ENCODE assay signal across 8 cellular contexts in genomic region chr1:206687915-206688442, GRCh38. TPM values are rescaled to one million over a fixed set of nuclear protein-coding genes. Genes with fewer than 3 reads are reported as not detected.
A peak's percentile ranks its signal among the peaks of the same experiment; 100 is the strongest.
DNase-seq lines count a peak whose midpoint lies in the region; ATAC-seq and TF ChIP-seq lines count a peak whose summit lies in the region.

No MANE protein-coding gene starts in this region.

- H3K27me3 ChIP-seq in hepatocyte, result no peaks in the 10 kb centered on the region

- H3K9me3 ChIP-seq in hepatocyte (ENCODE audit: low read depth), result no peaks in the 10 kb centered on the region

- peak; percentile 35 for DNase-seq in activated CD8-positive, alpha-beta T cell treated with anti-CD3 and anti-CD28 coated beads for 36 hours
- no peak for DNase-seq in activated CD8-positive, alpha-beta T cell treated with anti-CD3 and anti-CD28 coated beads, Interleukin-2, amount 10 ng/mL, durations not matched to agents 7 days and 5 days
- no peak for DNase-seq in activated T-helper 1 cell treated with anti-CD3 and anti-CD28 coated beads, Interleukin-12 subunit alpha, Interleukin-12 subunit beta, Interleukin-2, Interleukin-4 antibody, amounts not matched to agents 30 ng/mL and 10 ng/mL and 1 ng/mL, durations not matched to agents 14 hours and 24 hours and 36 hours (ENCODE audit: low spot score)
- no peak for DNase-seq in hepatocyte (ENCODE audit: low spot score)
- DNase-seq in stimulated activated effector memory CD8-positive, alpha-beta T cell treated with anti-CD3 and anti-CD28 coated beads, Interleukin-12 subunit alpha, Interleukin-12 subunit beta, amount 100 ng/mL, for 72 hours (ENCODE audit: low spot score in 2 of 2), result no peak
- DNase-seq in GM10266 (ENCODE audit: extremely low spot score), result no peak
- DNase-seq in SIG-M5 (lab: John Stamatoyannopoulos, UW), result no peak

- H3K27ac ChIP-seq in hepatocyte, result no peak overlapping the region

- H3K4me3 Mint-ChIP-seq in activated CD8-positive, alpha-beta T cell treated with anti-CD3 and anti-CD28 coated beads for 36 hours, result peak overlapping the region; percentile 9
- no peak overlapping the region for H3K4me3 Mint-ChIP-seq in activated CD8-positive, alpha-beta T cell treated with anti-CD3 and anti-CD28 coated beads, Interleukin-2, amount 10 ng/mL, durations not matched to agents 7 days and 5 days
- peak overlapping the region; percentile 98 for H3K4me3 Mint-ChIP-seq in activated T-helper 1 cell treated with anti-CD3 and anti-CD28 coated beads, Interleukin-12 subunit alpha, Interleukin-12 subunit beta, Interleukin-2, Interleukin-4 antibody, amounts not matched to agents 30 ng/mL and 10 ng/mL and 1 ng/mL, durations not matched to agents 14 hours and 24 hours and 36 hours
- peak overlapping the region; percentile 88 for H3K4me3 Mint-ChIP-seq in stimulated activated effector memory CD8-positive, alpha-beta T cell treated with anti-CD3 and anti-CD28 coated beads, Interleukin-12 subunit alpha, Interleukin-12 subunit beta, amount 100 ng/mL, for 72 hours

- peaks cover 66% of the 10 kb centered on the region for H3K4me1 Mint-ChIP-seq in activated CD8-positive, alpha-beta T cell treated with anti-CD3 and anti-CD28 coated beads for 36 hours (ENCODE audit: low read depth)
- peaks cover 56% of the 10 kb centered on the region for H3K4me1 Mint-ChIP-seq in activated CD8-positive, alpha-beta T cell treated with anti-CD3 and anti-CD28 coated beads, Interleukin-2, amount 10 ng/mL, durations not matched to agents 7 days and 5 days (ENCODE audit: low read depth)
- H3K4me1 Mint-ChIP-seq in activated T-helper 1 cell treated with anti-CD3 and anti-CD28 coated beads, Interleukin-12 subunit alpha, Interleukin-12 subunit beta, Interleukin-2, Interleukin-4 antibody, amounts not matched to agents 30 ng/mL and 10 ng/mL and 1 ng/mL, durations not matched to agents 14 hours and 24 hours and 36 hours (ENCODE audit: low read depth), result peaks cover 75% of the 10 kb centered on the region
- peaks cover 77% of the 10 kb centered on the region for H3K4me1 Mint-ChIP-seq in stimulated activated effector memory CD8-positive, alpha-beta T cell treated with anti-CD3 and anti-CD28 coated beads, Interleukin-12 subunit alpha, Interleukin-12 subunit beta, amount 100 ng/mL, for 72 hours

- peaks cover 69% of the 10 kb centered on the region for H4K20me1 ChIP-seq in hepatocyte (ENCODE audit: insufficient read depth, poor library complexity, severe bottlenecking)

- peaks cover 74% of the 10 kb centered on the region for H3K79me2 ChIP-seq in hepatocyte

- H2AFZ ChIP-seq in hepatocyte, result no peak overlapping the region

- POLR2A ChIA-PET in activated CD8-positive, alpha-beta T cell treated with anti-CD3 and anti-CD28 coated beads for 36 hours (lab: Charles Lee), result interaction anchor here (0.8 to 2.3 kb wide), 3 partner anchors 16 to 159 kb away, joined by 3 to 8 read pairs (median 4); no protein-coding TSS in a partner anchor
- POLR2A ChIA-PET in activated CD8-positive, alpha-beta T cell treated with anti-CD3 and anti-CD28 coated beads, Interleukin-2, amount 10 ng/mL, durations not matched to agents 7 days and 5 days (lab: Charles Lee), result interaction anchor here (0.5 to 1.5 kb wide), 5 partner anchors 9 to 27 kb away, joined by 3 to 4 read pairs (median 3); no protein-coding TSS in a partner anchor

- intact Hi-C loops in activated CD8-positive, alpha-beta T cell treated with anti-CD3 and anti-CD28 coated beads for 36 hours (cut with micrococcal nuclease), result no loop called here
- intact Hi-C loops in activated T-helper 1 cell treated with anti-CD3 and anti-CD28 coated beads, Interleukin-12 subunit alpha, Interleukin-12 subunit beta, Interleukin-2, Interleukin-4 antibody, amounts not matched to agents 30 ng/mL and 10 ng/mL and 1 ng/mL, durations not matched to agents 14 hours and 24 hours and 36 hours (cut with micrococcal nuclease), result loop anchor here (1.0 to 5.0 kb wide), 2 partner anchors 10 to 634 kb away; partner anchors contain the start of gene CD55

- no peaks in the 10 kb centered on the region for H3K27me3 Mint-ChIP-seq in activated CD8-positive, alpha-beta T cell treated with anti-CD3 and anti-CD28 coated beads for 36 hours
- peaks cover 8% of the 10 kb centered on the region for H3K27me3 Mint-ChIP-seq in activated CD8-positive, alpha-beta T cell treated with anti-CD3 and anti-CD28 coated beads, Interleukin-2, amount 10 ng/mL, durations not matched to agents 7 days and 5 days (ENCODE audit: low read depth)
- peaks cover 5% of the 10 kb centered on the region for H3K27me3 Mint-ChIP-seq in activated T-helper 1 cell treated with anti-CD3 and anti-CD28 coated beads, Interleukin-12 subunit alpha, Interleukin-12 subunit beta, Interleukin-2, Interleukin-4 antibody, amounts not matched to agents 30 ng/mL and 10 ng/mL and 1 ng/mL, durations not matched to agents 14 hours and 24 hours and 36 hours (ENCODE audit: insufficient read depth)

- peaks cover 3% of the 10 kb centered on the region for H3K36me3 Mint-ChIP-seq in activated CD8-positive, alpha-beta T cell treated with anti-CD3 and anti-CD28 coated beads for 36 hours (ENCODE audit: low read depth)
- peaks cover 6% of the 10 kb centered on the region for H3K36me3 Mint-ChIP-seq in activated CD8-positive, alpha-beta T cell treated with anti-CD3 and anti-CD28 coated beads, Interleukin-2, amount 10 ng/mL, durations not matched to agents 7 days and 5 days (ENCODE audit: low read depth)
- peaks cover 13% of the 10 kb centered on the region for H3K36me3 Mint-ChIP-seq in activated T-helper 1 cell treated with anti-CD3 and anti-CD28 coated beads, Interleukin-12 subunit alpha, Interleukin-12 subunit beta, Interleukin-2, Interleukin-4 antibody, amounts not matched to agents 30 ng/mL and 10 ng/mL and 1 ng/mL, durations not matched to agents 14 hours and 24 hours and 36 hours (ENCODE audit: low read depth)
- H3K36me3 Mint-ChIP-seq in stimulated activated effector memory CD8-positive, alpha-beta T cell treated with anti-CD3 and anti-CD28 coated beads, Interleukin-12 subunit alpha, Interleukin-12 subunit beta, amount 100 ng/mL, for 72 hours, result peaks cover 39% of the 10 kb centered on the region

- peak; percentile 14 for ATAC-seq in activated CD8-positive, alpha-beta T cell treated with anti-CD3 and anti-CD28 coated beads for 36 hours
- ATAC-seq in activated CD8-positive, alpha-beta T cell treated with anti-CD3 and anti-CD28 coated beads, Interleukin-2, amount 10 ng/mL, durations not matched to agents 7 days and 5 days, result no peak
- ATAC-seq in stimulated activated effector memory CD8-positive, alpha-beta T cell treated with anti-CD3 and anti-CD28 coated beads, Interleukin-12 subunit alpha, Interleukin-12 subunit beta, amount 100 ng/mL, for 72 hours, result peak; percentile 25
- no peak for ATAC-seq in HG03159 (IDR thresholded peaks at IDR 0.05; ENCODE audit: unreplicated experiment)

- TF ChIP-seq CTCF in activated CD8-positive, alpha-beta T cell treated with anti-CD3 and anti-CD28 coated beads for 36 hours (IDR thresholded peaks at IDR 0.05), result no peak
- TF ChIP-seq CTCF in hepatocyte (IDR thresholded peaks at IDR 0.05; ENCODE audit: poor library complexity) (no peak), GM10266 (IDR thresholded peaks at IDR 0.05; ENCODE audit: control insufficient read depth, insufficient read depth, low read depth, missing control alignments) (no peak)

- no peaks in the 10 kb centered on the region for H3K36me3 ChIP-seq in hepatocyte (replicated peaks; ENCODE audit: insufficient read depth, low read depth)

- H3K27ac Mint-ChIP-seq in activated CD8-positive, alpha-beta T cell treated with anti-CD3 and anti-CD28 coated beads for 36 hours, result peak overlapping the region; percentile 44
- no peak overlapping the region for H3K27ac Mint-ChIP-seq in activated CD8-positive, alpha-beta T cell treated with anti-CD3 and anti-CD28 coated beads, Interleukin-2, amount 10 ng/mL, durations not matched to agents 7 days and 5 days
- no peak overlapping the region for H3K27ac Mint-ChIP-seq in activated T-helper 1 cell treated with anti-CD3 and anti-CD28 coated beads, Interleukin-12 subunit alpha, Interleukin-12 subunit beta, Interleukin-2, Interleukin-4 antibody, amounts not matched to agents 30 ng/mL and 10 ng/mL and 1 ng/mL, durations not matched to agents 14 hours and 24 hours and 36 hours
- H3K27ac Mint-ChIP-seq in stimulated activated effector memory CD8-positive, alpha-beta T cell treated with anti-CD3 and anti-CD28 coated beads, Interleukin-12 subunit alpha, Interleukin-12 subunit beta, amount 100 ng/mL, for 72 hours, result peak overlapping the region; percentile 84

- 35% methylated on average over 2 of the region's 2 CpGs for WGBS in hepatocyte (ENCODE audit: low lambda C conversion rate, missing lambda C conversion rate)

- no peaks in the 10 kb centered on the region for H3K9me3 Mint-ChIP-seq in activated CD8-positive, alpha-beta T cell treated with anti-CD3 and anti-CD28 coated beads for 36 hours
- no peaks in the 10 kb centered on the region for H3K9me3 Mint-ChIP-seq in activated CD8-positive, alpha-beta T cell treated with anti-CD3 and anti-CD28 coated beads, Interleukin-2, amount 10 ng/mL, durations not matched to agents 7 days and 5 days (ENCODE audit: insufficient read depth)
- H3K9me3 Mint-ChIP-seq in activated T-helper 1 cell treated with anti-CD3 and anti-CD28 coated beads, Interleukin-12 subunit alpha, Interleukin-12 subunit beta, Interleukin-2, Interleukin-4 antibody, amounts not matched to agents 30 ng/mL and 10 ng/mL and 1 ng/mL, durations not matched to agents 14 hours and 24 hours and 36 hours, result no peaks in the 10 kb centered on the region
- no peaks in the 10 kb centered on the region for H3K9me3 Mint-ChIP-seq in stimulated activated effector memory CD8-positive, alpha-beta T cell treated with anti-CD3 and anti-CD28 coated beads, Interleukin-12 subunit alpha, Interleukin-12 subunit beta, amount 100 ng/mL, for 72 hours

- H3K4me2 ChIP-seq in hepatocyte, result peak overlapping the region; percentile 90

- H3K4me1 ChIP-seq in hepatocyte (ENCODE audit: insufficient read depth), result peaks cover 54% of the 10 kb centered on the region

- H3K4me3 ChIP-seq in hepatocyte, result no peak overlapping the region

- CTCF ChIA-PET in activated CD8-positive, alpha-beta T cell treated with anti-CD3 and anti-CD28 coated beads for 36 hours (lab: Charles Lee), result interaction anchor here (0.6 to 4.3 kb wide), 11 partner anchors 9 to 121 kb away, joined by 3 to 25 read pairs (median 4); no protein-coding TSS in a partner anchor
- CTCF ChIA-PET in activated CD8-positive, alpha-beta T cell treated with anti-CD3 and anti-CD28 coated beads, Interleukin-2, amount 10 ng/mL, durations not matched to agents 7 days and 5 days (lab: Charles Lee), result interaction anchor here (0.8 to 3.4 kb wide), 6 partner anchors 15 to 224 kb away, joined by 3 to 22 read pairs (median 4); no protein-coding TSS in a partner anchor

- no peaks in the 10 kb centered on the region for H3K9me2 ChIP-seq in hepatocyte (replicated peaks; ENCODE audit: insufficient read depth)

RNA-seq across cellular contexts. Expression of gene MAPKAPK2, which starts 3.3 kb away (rescaled TPM):
- total RNA-seq in activated CD8-positive, alpha-beta T cell treated with anti-CD3 and anti-CD28 coated beads for 36 hours, result 10 to 100 TPM; 50.4 to 51.4 TPM
- 10 to 100 TPM; 59.0 to 61.3 TPM for total RNA-seq in activated CD8-positive, alpha-beta T cell treated with anti-CD3 and anti-CD28 coated beads, Interleukin-2, amount 10 ng/mL, durations not matched to agents 7 days and 5 days
- total RNA-seq in activated T-helper 1 cell treated with anti-CD3 and anti-CD28 coated beads, Interleukin-12 subunit alpha, Interleukin-12 subunit beta, Interleukin-2, Interleukin-4 antibody, amounts not matched to agents 30 ng/mL and 10 ng/mL and 1 ng/mL, durations not matched to agents 14 hours and 24 hours and 36 hours, result 117 and 120 TPM in 2 replicates
- total RNA-seq in hepatocyte, result 38.9 and 39.4 TPM in 2 replicates
- polyA plus RNA-seq in hepatocyte, result 12.8 and 13.3 TPM in 2 replicates

RNA-seq across cellular contexts. Expression of gene DYRK3, which starts 52.6 kb away (rescaled TPM):
- total RNA-seq in activated CD8-positive, alpha-beta T cell treated with anti-CD3 and anti-CD28 coated beads for 36 hours, result 1 to 10 TPM; 4.7 to 4.9 TPM
- total RNA-seq in activated CD8-positive, alpha-beta T cell treated with anti-CD3 and anti-CD28 coated beads, Interleukin-2, amount 10 ng/mL, durations not matched to agents 7 days and 5 days, result 1 to 10 TPM; 5.3 to 5.9 TPM
- 22.1 and 23.3 TPM in 2 replicates for total RNA-seq in activated T-helper 1 cell treated with anti-CD3 and anti-CD28 coated beads, Interleukin-12 subunit alpha, Interleukin-12 subunit beta, Interleukin-2, Interleukin-4 antibody, amounts not matched to agents 30 ng/mL and 10 ng/mL and 1 ng/mL, durations not matched to agents 14 hours and 24 hours and 36 hours
- 4.6 and 6.2 TPM in 2 replicates for total RNA-seq in hepatocyte
- polyA plus RNA-seq in hepatocyte, result 5.8 and 8.9 TPM in 2 replicates

Comparison
In these comparisons a context has a peak if more than half of its experiments do, and no peak if none do; other contexts are left out.
1. ATAC-seq: peak in activated CD8-positive, alpha-beta T cell treated with anti-CD3 and anti-CD28 coated beads for 36 hours (single experiment) and stimulated activated effector memory CD8-positive, alpha-beta T cell treated with anti-CD3 and anti-CD28 coated beads, Interleukin-12 subunit alpha, Interleukin-12 subunit beta, amount 100 ng/mL, for 72 hours (single experiment); none in activated CD8-positive, alpha-beta T cell treated with anti-CD3 and anti-CD28 coated beads, Interleukin-2, amount 10 ng/mL, durations not matched to agents 7 days and 5 days (single experiment) and HG03159 (single experiment).
2. H3K27ac Mint-ChIP-seq: peak in activated CD8-positive, alpha-beta T cell treated with anti-CD3 and anti-CD28 coated beads for 36 hours (single experiment) and stimulated activated effector memory CD8-positive, alpha-beta T cell treated with anti-CD3 and anti-CD28 coated beads, Interleukin-12 subunit alpha, Interleukin-12 subunit beta, amount 100 ng/mL, for 72 hours (single experiment); none in activated CD8-positive, alpha-beta T cell treated with anti-CD3 and anti-CD28 coated beads, Interleukin-2, amount 10 ng/mL, durations not matched to agents 7 days and 5 days (single experiment) and activated T-helper 1 cell treated with anti-CD3 and anti-CD28 coated beads, Interleukin-12 subunit alpha, Interleukin-12 subunit beta, Interleukin-2, Interleukin-4 antibody, amounts not matched to agents 30 ng/mL and 10 ng/mL and 1 ng/mL, durations not matched to agents 14 hours and 24 hours and 36 hours (single experiment).